Comparison of ENCODE assay signal across 1 cellular context in the genomic region with DNA sequence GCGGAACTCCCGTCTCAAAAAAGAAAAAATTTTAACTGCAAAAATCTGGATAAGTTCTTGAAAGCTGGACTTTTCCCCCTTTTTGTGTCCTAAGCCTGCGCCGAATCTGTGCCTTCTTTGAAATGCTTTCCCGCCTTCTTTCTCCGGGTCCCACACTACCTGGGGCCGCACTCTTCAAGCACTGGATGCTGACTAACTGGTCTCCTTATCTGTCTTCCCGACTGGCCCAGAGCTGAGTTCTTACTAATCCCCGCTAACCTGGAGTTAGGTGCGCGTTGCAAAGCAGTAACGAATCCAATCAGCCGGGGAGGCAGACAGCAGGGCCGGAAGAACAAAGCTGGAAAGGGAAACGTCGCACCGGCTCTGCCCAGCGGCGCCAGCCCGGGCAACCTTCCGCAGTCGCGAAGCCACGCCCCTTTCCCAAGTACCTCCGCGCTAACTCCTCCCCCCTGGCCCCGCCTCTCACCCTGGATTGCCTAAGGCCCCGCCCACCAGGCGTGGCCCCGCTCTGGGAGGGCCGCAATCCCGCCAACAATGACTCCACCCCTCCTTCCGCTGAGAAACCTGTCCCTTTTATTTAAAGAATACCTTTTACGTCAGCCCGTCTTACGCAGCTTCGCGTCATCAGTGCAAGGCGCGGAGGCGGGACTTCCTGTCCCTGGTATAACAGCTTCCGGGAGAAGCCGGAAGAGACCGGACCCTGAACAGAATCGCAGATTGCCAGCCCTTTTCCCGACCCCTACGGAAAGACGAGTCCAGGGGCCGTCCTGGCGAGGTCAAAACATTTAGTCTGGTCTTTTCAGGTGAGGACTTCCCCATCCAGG.
TF ChIP-seq lines count a peak whose summit lies in the region.

A gene (plus strand): TSS at position 666 of the 824 bp plus-strand sequence. CDS start 737 bp downstream, outside the sequence.

TF ChIP-seq in K562, 482 proteins besides CTCF, POLR2A, EP300 and RAD21 (continued from another document and continues in another):
- 0 out of 2 replicates have a peak, but pooled peaks have one; percentile 11 for TF ChIP-seq NFIC (IDR thresholded peaks at IDR 0.05)
- no peak for TF ChIP-seq NCOR1 (IDR thresholded peaks at IDR 0.05)
- peak; percentile 94 for TF ChIP-seq ATF7 (IDR thresholded peaks at IDR 0.05)
- TF ChIP-seq, protein P1, sequence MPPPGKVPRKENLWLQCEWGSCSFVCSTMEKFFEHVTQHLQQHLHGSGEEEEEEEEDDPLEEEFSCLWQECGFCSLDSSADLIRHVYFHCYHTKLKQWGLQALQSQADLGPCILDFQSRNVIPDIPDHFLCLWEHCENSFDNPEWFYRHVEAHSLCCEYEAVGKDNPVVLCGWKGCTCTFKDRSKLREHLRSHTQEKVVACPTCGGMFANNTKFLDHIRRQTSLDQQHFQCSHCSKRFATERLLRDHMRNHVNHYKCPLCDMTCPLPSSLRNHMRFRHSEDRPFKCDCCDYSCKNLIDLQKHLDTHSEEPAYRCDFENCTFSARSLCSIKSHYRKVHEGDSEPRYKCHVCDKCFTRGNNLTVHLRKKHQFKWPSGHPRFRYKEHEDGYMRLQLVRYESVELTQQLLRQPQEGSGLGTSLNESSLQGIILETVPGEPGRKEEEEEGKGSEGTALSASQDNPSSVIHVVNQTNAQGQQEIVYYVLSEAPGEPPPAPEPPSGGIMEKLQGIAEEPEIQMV (tag; conservative IDR thresholded peaks at IDR 0.05; ENCODE audit: low read depth): no peak
- TF ChIP-seq, protein P2, sequence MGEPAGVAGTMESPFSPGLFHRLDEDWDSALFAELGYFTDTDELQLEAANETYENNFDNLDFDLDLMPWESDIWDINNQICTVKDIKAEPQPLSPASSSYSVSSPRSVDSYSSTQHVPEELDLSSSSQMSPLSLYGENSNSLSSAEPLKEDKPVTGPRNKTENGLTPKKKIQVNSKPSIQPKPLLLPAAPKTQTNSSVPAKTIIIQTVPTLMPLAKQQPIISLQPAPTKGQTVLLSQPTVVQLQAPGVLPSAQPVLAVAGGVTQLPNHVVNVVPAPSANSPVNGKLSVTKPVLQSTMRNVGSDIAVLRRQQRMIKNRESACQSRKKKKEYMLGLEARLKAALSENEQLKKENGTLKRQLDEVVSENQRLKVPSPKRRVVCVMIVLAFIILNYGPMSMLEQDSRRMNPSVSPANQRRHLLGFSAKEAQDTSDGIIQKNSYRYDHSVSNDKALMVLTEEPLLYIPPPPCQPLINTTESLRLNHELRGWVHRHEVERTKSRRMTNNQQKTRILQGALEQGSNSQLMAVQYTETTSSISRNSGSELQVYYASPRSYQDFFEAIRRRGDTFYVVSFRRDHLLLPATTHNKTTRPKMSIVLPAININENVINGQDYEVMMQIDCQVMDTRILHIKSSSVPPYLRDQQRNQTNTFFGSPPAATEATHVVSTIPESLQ (CRISPR knock-in tag; IDR thresholded peaks at IDR 0.05): no peak
- TF ChIP-seq, protein P3, sequence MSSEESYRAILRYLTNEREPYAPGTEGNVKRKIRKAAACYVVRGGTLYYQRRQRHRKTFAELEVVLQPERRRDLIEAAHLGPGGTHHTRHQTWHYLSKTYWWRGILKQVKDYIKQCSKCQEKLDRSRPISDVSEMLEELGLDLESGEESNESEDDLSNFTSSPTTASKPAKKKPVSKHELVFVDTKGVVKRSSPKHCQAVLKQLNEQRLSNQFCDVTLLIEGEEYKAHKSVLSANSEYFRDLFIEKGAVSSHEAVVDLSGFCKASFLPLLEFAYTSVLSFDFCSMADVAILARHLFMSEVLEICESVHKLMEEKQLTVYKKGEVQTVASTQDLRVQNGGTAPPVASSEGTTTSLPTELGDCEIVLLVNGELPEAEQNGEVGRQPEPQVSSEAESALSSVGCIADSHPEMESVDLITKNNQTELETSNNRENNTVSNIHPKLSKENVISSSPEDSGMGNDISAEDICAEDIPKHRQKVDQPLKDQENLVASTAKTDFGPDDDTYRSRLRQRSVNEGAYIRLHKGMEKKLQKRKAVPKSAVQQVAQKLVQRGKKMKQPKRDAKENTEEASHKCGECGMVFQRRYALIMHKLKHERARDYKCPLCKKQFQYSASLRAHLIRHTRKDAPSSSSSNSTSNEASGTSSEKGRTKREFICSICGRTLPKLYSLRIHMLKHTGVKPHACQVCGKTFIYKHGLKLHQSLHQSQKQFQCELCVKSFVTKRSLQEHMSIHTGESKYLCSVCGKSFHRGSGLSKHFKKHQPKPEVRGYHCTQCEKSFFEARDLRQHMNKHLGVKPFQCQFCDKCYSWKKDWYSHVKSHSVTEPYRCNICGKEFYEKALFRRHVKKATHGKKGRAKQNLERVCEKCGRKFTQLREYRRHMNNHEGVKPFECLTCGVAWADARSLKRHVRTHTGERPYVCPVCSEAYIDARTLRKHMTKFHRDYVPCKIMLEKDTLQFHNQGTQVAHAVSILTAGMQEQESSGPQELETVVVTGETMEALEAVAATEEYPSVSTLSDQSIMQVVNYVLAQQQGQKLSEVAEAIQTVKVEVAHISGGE (CRISPR knock-in tag; IDR thresholded peaks at IDR 0.05): peak in 1 of 3 experiments; percentile 88; a peak in 2 of 6 replicates
- TF ChIP-seq LEF1 (IDR thresholded peaks at IDR 0.05): no peak
- no peak for TF ChIP-seq PRPF4 (IDR thresholded peaks at IDR 0.05; ENCODE audit: insufficient read depth, low read depth, low read length, poor library complexity, severe bottlenecking)
- TF ChIP-seq NR2C2 (CRISPR knock-in tag; IDR thresholded peaks at IDR 0.05): no peak
- TF ChIP-seq NR2C2 (tag; IDR thresholded peaks at IDR 0.05): peak; percentile 97
- no peak for TF ChIP-seq ZNF212 (CRISPR knock-in tag; IDR thresholded peaks at IDR 0.05)
- TF ChIP-seq MCM2 (IDR thresholded peaks at IDR 0.05; ENCODE audit: low read depth): no peak
- TF ChIP-seq RNF2 (IDR thresholded peaks at IDR 0.05): no peak
- TF ChIP-seq XRCC5 (IDR thresholded peaks at IDR 0.05; ENCODE audit: low read depth, low read length): no peak
- TF ChIP-seq E2F3 (CRISPR knock-in tag; IDR thresholded peaks at IDR 0.05): no peak; the same call in 1 of the 2 replicates
- peak; percentile 24; the same call in 1 of the 2 replicates for TF ChIP-seq CTBP1 (IDR thresholded peaks at IDR 0.05; ENCODE audit: borderline replicate concordance)
- no peak for TF ChIP-seq SMAD2 (IDR thresholded peaks at IDR 0.05; ENCODE audit: low read depth, low read length)
- no peak for TF ChIP-seq TCFL5 (CRISPR knock-in tag; conservative IDR thresholded peaks at IDR 0.05)
- peak; percentile 84 for TF ChIP-seq POLR2G (IDR thresholded peaks at IDR 0.05; ENCODE audit: low read depth, low read length)
- peak; percentile 31 for TF ChIP-seq HMGN3 (IDR thresholded peaks at IDR 0.05; ENCODE audit: borderline replicate concordance, extremely low read depth, insufficient read length, low read depth, low read length)
- TF ChIP-seq MAFK (IDR thresholded peaks at IDR 0.05; ENCODE audit: low read length): no peak; the same call in 1 of the 2 replicates
- TF ChIP-seq, protein P4, sequence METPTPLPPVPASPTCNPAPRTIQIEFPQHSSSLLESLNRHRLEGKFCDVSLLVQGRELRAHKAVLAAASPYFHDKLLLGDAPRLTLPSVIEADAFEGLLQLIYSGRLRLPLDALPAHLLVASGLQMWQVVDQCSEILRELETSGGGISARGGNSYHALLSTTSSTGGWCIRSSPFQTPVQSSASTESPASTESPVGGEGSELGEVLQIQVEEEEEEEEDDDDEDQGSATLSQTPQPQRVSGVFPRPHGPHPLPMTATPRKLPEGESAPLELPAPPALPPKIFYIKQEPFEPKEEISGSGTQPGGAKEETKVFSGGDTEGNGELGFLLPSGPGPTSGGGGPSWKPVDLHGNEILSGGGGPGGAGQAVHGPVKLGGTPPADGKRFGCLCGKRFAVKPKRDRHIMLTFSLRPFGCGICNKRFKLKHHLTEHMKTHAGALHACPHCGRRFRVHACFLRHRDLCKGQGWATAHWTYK (CRISPR knock-in tag; IDR thresholded peaks at IDR 0.05): no peak
- TF ChIP-seq GTF2E2 (tag; IDR thresholded peaks at IDR 0.05): no peak
- TF ChIP-seq, protein P5, sequence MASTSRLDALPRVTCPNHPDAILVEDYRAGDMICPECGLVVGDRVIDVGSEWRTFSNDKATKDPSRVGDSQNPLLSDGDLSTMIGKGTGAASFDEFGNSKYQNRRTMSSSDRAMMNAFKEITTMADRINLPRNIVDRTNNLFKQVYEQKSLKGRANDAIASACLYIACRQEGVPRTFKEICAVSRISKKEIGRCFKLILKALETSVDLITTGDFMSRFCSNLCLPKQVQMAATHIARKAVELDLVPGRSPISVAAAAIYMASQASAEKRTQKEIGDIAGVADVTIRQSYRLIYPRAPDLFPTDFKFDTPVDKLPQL (IDR thresholded peaks at IDR 0.05; ENCODE audit: extremely low read depth, insufficient read length): no peak
- TF ChIP-seq CBX3 (IDR thresholded peaks at IDR 0.05; ENCODE audit: borderline replicate concordance in 1 of 2, low read length in 2 of 2): 0 out of 3 replicates have a peak, but pooled peaks of 1 of the 2 experiments have one; percentile 9
- no peak for TF ChIP-seq ZBTB17 (CRISPR knock-in tag; IDR thresholded peaks at IDR 0.05)
- no peak for TF ChIP-seq ZC3H4 (CRISPR knock-in tag; IDR thresholded peaks at IDR 0.05; ENCODE audit: borderline replicate concordance)
- TF ChIP-seq MTA1 (IDR thresholded peaks at IDR 0.05; ENCODE audit: borderline replicate concordance): no peak
- TF ChIP-seq BACH1 (tag; IDR thresholded peaks at IDR 0.05): no peak
- TF ChIP-seq, protein P6, sequence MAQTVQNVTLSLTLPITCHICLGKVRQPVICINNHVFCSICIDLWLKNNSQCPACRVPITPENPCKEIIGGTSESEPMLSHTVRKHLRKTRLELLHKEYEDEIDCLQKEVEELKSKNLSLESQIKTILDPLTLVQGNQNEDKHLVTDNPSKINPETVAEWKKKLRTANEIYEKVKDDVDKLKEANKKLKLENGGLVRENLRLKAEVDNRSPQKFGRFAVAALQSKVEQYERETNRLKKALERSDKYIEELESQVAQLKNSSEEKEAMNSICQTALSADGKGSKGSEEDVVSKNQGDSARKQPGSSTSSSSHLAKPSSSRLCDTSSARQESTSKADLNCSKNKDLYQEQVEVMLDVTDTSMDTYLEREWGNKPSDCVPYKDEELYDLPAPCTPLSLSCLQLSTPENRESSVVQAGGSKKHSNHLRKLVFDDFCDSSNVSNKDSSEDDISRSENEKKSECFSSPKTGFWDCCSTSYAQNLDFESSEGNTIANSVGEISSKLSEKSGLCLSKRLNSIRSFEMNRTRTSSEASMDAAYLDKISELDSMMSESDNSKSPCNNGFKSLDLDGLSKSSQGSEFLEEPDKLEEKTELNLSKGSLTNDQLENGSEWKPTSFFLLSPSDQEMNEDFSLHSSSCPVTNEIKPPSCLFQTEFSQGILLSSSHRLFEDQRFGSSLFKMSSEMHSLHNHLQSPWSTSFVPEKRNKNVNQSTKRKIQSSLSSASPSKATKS (CRISPR knock-in tag; IDR thresholded peaks at IDR 0.05): no peak
- peak; percentile 96 for TF ChIP-seq ELF1 (tag; IDR thresholded peaks at IDR 0.05)
- TF ChIP-seq RBM15 (IDR thresholded peaks at IDR 0.05; ENCODE audit: insufficient read depth, low read length): no peak
- no peak for TF ChIP-seq PYGO2 (tag; IDR thresholded peaks at IDR 0.05)
- no peak for TF ChIP-seq TAF15 (IDR thresholded peaks at IDR 0.05; ENCODE audit: low read depth, low read length)
- no peak for TF ChIP-seq NR1H2 (CRISPR knock-in tag; IDR thresholded peaks at IDR 0.05)
- TF ChIP-seq, protein P7, sequence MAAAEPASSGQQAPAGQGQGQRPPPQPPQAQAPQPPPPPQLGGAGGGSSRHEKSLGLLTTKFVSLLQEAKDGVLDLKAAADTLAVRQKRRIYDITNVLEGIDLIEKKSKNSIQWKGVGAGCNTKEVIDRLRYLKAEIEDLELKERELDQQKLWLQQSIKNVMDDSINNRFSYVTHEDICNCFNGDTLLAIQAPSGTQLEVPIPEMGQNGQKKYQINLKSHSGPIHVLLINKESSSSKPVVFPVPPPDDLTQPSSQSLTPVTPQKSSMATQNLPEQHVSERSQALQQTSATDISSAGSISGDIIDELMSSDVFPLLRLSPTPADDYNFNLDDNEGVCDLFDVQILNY (CRISPR knock-in tag; IDR thresholded peaks at IDR 0.05): no peak
- TF ChIP-seq ZNF165 (CRISPR knock-in tag; IDR thresholded peaks at IDR 0.05; ENCODE audit: borderline replicate concordance): no peak
- TF ChIP-seq, protein P8, sequence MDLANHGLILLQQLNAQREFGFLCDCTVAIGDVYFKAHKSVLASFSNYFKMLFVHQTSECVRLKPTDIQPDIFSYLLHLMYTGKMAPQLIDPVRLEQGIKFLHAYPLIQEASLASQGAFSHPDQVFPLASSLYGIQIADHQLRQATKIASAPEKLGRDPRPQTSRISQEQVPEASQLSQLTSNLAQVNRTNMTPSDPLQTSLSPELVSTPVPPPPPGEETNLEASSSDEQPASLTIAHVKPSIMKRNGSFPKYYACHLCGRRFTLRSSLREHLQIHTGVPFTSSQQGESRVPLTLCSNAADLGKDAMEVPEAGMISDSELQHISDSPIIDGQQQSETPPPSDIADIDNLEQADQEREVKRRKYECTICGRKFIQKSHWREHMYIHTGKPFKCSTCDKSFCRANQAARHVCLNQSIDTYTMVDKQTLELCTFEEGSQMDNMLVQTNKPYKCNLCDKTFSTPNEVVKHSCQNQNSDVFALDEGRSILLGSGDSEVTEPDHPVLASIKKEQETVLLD (IDR thresholded peaks at IDR 0.05): no peak
- TF ChIP-seq SRSF7 (optimal IDR thresholded peaks at IDR 0.05; ENCODE audit: low read depth, low read length): no peak
- TF ChIP-seq PTTG1 (tag; IDR thresholded peaks at IDR 0.05; ENCODE audit: low read depth): no peak
- no peak for TF ChIP-seq HMG20B (CRISPR knock-in tag; IDR thresholded peaks at IDR 0.05)
- TF ChIP-seq ILF3 (IDR thresholded peaks at IDR 0.05; ENCODE audit: borderline replicate concordance): no peak
- TF ChIP-seq ZNF224 (CRISPR knock-in tag; IDR thresholded peaks at IDR 0.05): no peak
- TF ChIP-seq, protein P9, sequence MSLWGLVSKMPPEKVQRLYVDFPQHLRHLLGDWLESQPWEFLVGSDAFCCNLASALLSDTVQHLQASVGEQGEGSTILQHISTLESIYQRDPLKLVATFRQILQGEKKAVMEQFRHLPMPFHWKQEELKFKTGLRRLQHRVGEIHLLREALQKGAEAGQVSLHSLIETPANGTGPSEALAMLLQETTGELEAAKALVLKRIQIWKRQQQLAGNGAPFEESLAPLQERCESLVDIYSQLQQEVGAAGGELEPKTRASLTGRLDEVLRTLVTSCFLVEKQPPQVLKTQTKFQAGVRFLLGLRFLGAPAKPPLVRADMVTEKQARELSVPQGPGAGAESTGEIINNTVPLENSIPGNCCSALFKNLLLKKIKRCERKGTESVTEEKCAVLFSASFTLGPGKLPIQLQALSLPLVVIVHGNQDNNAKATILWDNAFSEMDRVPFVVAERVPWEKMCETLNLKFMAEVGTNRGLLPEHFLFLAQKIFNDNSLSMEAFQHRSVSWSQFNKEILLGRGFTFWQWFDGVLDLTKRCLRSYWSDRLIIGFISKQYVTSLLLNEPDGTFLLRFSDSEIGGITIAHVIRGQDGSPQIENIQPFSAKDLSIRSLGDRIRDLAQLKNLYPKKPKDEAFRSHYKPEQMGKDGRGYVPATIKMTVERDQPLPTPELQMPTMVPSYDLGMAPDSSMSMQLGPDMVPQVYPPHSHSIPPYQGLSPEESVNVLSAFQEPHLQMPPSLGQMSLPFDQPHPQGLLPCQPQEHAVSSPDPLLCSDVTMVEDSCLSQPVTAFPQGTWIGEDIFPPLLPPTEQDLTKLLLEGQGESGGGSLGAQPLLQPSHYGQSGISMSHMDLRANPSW (CRISPR knock-in tag; IDR thresholded peaks at IDR 0.05): no peak
- no peak for TF ChIP-seq ZNF316 (IDR thresholded peaks at IDR 0.05)
- no peak for TF ChIP-seq SAFB (IDR thresholded peaks at IDR 0.05; ENCODE audit: borderline replicate concordance, low read depth, low read length)
- TF ChIP-seq KDM4B (IDR thresholded peaks at IDR 0.05; ENCODE audit: borderline replicate concordance in 2 of 2, low read depth in 1 of 2): peak in 1 of 2 experiments; percentile 77; a peak in 1 of 4 replicates
- peak; percentile 97 for TF ChIP-seq NCOA1 (IDR thresholded peaks at IDR 0.05; ENCODE audit: low read depth)
- TF ChIP-seq SIN3B (IDR thresholded peaks at IDR 0.05; ENCODE audit: low read depth): peak; percentile 66; the same call in 1 of the 2 replicates
- no peak for TF ChIP-seq KLF13 (tag; IDR thresholded peaks at IDR 0.05; ENCODE audit: borderline replicate concordance, low read depth)
- no peak for TF ChIP-seq ZNF583 (CRISPR knock-in tag; IDR thresholded peaks at IDR 0.05)
